9 cellular contexts compared by ENCODE assay signal in genomic region chr10:103291588-103291987, GRCh38. TPM values are rescaled to one million over a fixed set of nuclear protein-coding genes. Genes with fewer than 3 reads are reported as not detected.
"Had no signal": no experiment of that assay in that cellular context is flagged by ENCODE, and none has a peak within 500 bp of the region (broad histone marks: within the 10 kb centered on the region; RNA-seq: fewer than 3 reads in every experiment).

No MANE protein-coding gene starts in this region.

- H3K4me3 ChIP-seq: GM23248, K562 had no signal

- DNase-seq: GM23248, GOT3, H9, HCEC 1CT, IMR-90, KG1 had no signal

- H2AFZ ChIP-seq: GM23248 had no signal

- ATAC-seq: K562 had no signal

- H3K27ac ChIP-seq: GM23248 had no signal

- H3K9ac ChIP-seq: GM23248 had no signal

- FAIRE-seq: K562 had no signal

RNA-seq across cellular contexts. Expression of gene INA, which starts 14.7 kb away (rescaled TPM):
- total RNA-seq: GM23248, H4, HT1080, K562 had no signal
- polyA plus RNA-seq: K562 had no signal

RNA-seq across cellular contexts. Expression of gene RPEL1, which starts 45.9 kb away (rescaled TPM):
- total RNA-seq: GM23248, H4, HT1080 had no signal
